8 cellular contexts compared by ENCODE assay signal in the genomic region with DNA sequence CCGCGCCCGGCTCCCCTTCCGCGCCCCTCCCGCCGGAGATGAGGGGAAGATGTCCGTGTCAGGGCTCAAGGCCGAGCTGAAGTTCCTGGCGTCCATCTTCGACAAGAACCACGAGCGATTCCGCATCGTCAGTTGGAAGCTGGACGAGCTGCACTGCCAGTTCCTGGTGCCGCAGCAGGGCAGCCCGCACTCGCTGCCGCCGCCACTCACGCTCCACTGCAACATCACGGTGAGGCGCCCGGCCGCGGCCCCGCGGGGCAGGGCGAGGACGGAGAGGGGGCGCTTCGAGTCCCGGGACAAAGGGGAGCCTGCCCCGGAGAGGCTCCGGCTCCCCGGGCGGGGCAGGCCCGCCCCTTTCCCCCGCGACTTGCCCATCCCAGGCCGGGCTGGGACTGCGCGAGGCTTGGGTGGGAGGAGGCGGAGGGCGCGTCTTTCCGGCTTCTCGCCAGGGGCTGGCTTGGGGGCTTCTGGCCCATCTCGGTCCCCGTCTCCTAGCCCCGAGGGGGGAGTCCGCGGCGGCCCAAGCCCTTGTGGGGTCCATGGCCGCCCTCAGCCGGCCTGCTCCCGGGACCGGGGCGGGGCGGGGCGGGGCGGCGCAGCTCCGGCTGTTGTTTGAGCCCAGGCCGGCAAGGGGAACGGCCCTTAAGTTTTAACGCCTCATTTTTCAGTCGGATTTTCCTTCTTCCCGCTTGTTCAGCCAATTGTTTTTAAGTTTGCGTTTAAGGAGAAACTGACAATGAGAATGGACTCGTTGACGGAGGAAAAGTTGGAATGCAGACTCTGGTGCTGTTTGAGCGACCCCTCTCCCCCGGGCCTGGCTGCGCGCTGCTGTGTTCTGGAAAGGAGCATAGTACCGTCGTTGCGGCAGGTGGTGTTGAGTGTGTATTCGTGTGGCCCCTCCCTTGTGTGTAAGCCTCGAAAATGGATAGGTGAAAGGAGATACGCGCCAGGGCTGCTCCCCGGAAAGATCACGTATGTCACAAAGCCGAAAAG. TPM values are rescaled to one million over a fixed set of nuclear protein-coding genes. Genes with fewer than 3 reads are reported as not detected.
DNase-seq lines count a peak whose midpoint lies in the region; ATAC-seq and TF ChIP-seq lines count a peak whose summit lies in the region.

No MANE protein-coding gene starts in this region.

- no peaks in the 10 kb centered on the region for H3K36me3 ChIP-seq in kidney epithelial cell (ENCODE audit: control insufficient read depth, insufficient read depth, low read length)

- peak overlapping the region; percentile 90 for H3K4me3 ChIP-seq in GM12865 (ENCODE audit: low read depth, low read length)
- peak overlapping the region; percentile 77 for H3K4me3 ChIP-seq in kidney epithelial cell (ENCODE audit: low read depth, low read length)

- no peak for TF ChIP-seq CTCF in GM12865 (IDR thresholded peaks at IDR 0.05; ENCODE audit: insufficient read depth, low read depth, low read length, missing control alignments)
- no peak for TF ChIP-seq CTCF in kidney epithelial cell (IDR thresholded peaks at IDR 0.05; ENCODE audit: insufficient read depth, low read length, poor library complexity, severe bottlenecking)

- peak; percentile 66 for DNase-seq in GM12865 (ENCODE audit: low read depth)
- peak; percentile 21 for DNase-seq in NCI-H146 treated with DMSO at 0.1 percent for 48 hours (lab: John Stamatoyannopoulos, UW; ENCODE audit: unreplicated experiment)
- peak; percentile 11 to 29 for DNase-seq in activated CD4-positive, alpha-beta T cell treated with anti-CD3 and anti-CD28 coated beads for 24 hours (ENCODE audit: low read depth in 2 of 2)
- peak; percentile 50 for DNase-seq in cerebellum (ENCODE audit: low spot score)
- DNase-seq in kidney epithelial cell (ENCODE audit: low read depth) = no peak
- DNase-seq in stimulated activated CD4-positive, alpha-beta T cell treated with anti-CD3 and anti-CD28 coated beads, Interleukin-1b, Interleukin-23, amount 100 ng/mL, for 24 hours (ENCODE audit: low read depth in 4 of 4, low spot score in 1 of 4) = peak in 3 of 4 experiments; percentile 10 to 38 (median 30)
- no peak for DNase-seq in NCI-H2196 (lab: John Stamatoyannopoulos, UW; ENCODE audit: unreplicated experiment)

- peak; percentile 51 for ATAC-seq in HG02571 (IDR thresholded peaks at IDR 0.05; ENCODE audit: unreplicated experiment)

- H3K27me3 ChIP-seq in kidney epithelial cell (ENCODE audit: control insufficient read depth, insufficient read depth, low read length) = no peaks in the 10 kb centered on the region

RNA-seq across cellular contexts. Expression of a gene that starts 0.7 kb away (rescaled TPM):
- total RNA-seq in cerebellum (54.3 TPM), kidney epithelial cell (39.3 and 43.0 TPM in 2 replicates)

RNA-seq across cellular contexts. Expression of a gene that starts 59.8 kb away (rescaled TPM):
- total RNA-seq in cerebellum (25.1 TPM), kidney epithelial cell (25.1 and 33.4 TPM in 2 replicates)

Comparison
In these comparisons a context has a peak if more than half of its experiments do, and no peak if none do; other contexts are left out.
1. DNase-seq: peak in GM12865 (single experiment), NCI-H146 treated with DMSO at 0.1 percent for 48 hours (single experiment), activated CD4-positive, alpha-beta T cell treated with anti-CD3 and anti-CD28 coated beads for 24 hours (2 of 2), cerebellum (single experiment) and stimulated activated CD4-positive, alpha-beta T cell treated with anti-CD3 and anti-CD28 coated beads, Interleukin-1b, Interleukin-23, amount 100 ng/mL, for 24 hours (3 of 4); none in kidney epithelial cell (single experiment) and NCI-H2196 (single experiment).